ENCODE assay signal across 8 cellular contexts in the genomic region with DNA sequence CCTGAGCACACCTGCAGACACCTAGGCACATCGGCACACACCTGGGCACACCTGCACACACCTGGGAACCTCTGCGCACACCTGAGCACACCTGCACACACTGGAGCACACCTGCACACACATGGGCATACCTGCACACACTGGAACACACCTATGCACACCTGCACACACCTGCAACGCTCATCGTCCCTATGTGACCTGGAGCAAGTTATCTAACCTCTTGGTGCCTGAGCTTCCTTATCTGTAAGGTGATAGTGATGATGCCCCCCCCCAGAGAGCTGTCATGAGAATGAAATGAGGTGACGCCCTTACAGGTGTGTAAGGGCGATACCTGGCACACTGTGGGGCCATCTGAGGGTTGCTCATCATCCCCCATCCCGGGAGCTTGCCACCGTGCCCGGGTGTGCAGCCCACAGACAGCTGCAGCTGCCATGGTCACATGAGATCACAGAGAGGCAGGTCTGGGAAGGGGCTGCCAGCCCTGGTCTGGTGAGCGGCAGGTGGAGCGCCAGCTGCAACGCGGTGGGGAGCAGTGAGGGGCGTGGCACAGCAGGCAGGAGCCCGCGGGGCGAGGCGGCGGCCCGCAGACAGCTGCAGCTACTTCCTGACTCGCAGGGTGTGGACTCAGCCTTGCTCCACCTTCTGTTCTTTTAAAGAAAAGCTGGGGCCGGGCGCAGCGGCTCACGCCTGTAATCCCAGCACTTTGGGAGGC. TPM values are rescaled to one million over a fixed set of nuclear protein-coding genes. Genes with fewer than 3 reads are reported as not detected.
DNase-seq lines count a peak whose midpoint lies in the region; ATAC-seq and TF ChIP-seq lines count a peak whose summit lies in the region.

No MANE protein-coding gene starts in this region.

- no peaks in the 10 kb centered on the region for H3K36me3 ChIP-seq in heart left ventricle
- H3K36me3 ChIP-seq in left ventricle myocardium inferior: no peaks in the 10 kb centered on the region
- no peaks in the 10 kb centered on the region for H3K36me3 ChIP-seq in thymus (ENCODE audit: control insufficient read depth, insufficient read depth)

- ATAC-seq in heart left ventricle: peak in 3 of 4 donors; percentile 47 to 49 (median 48)

- H3K27ac ChIP-seq in heart left ventricle: no peak overlapping the region
- no peak overlapping the region for H3K27ac ChIP-seq in left ventricle myocardium inferior (replicated peaks)
- H3K27ac ChIP-seq in thymus (ENCODE audit: low read depth): peak overlapping the region; percentile 12

- DNase-seq in heart left ventricle (no peak), left ventricle myocardium inferior (no peak), HuH-7 (ENCODE audit: low spot score) (peak; percentile 63), NOMO-1 treated with DMSO at 0.1 percent for 48 hours (lab: John Stamatoyannopoulos, UW; ENCODE audit: unreplicated experiment) (peak; percentile 85), activated T-helper 1 cell treated with Interleukin-2 at 50 U/mL for 16 hours (ENCODE audit: low read depth) (peak; percentile 64), left kidney (ENCODE audit: low read depth, low spot score) (peak; percentile 78), glomerular visceral epithelial cell (ENCODE audit: extremely low spot score) (no peak)

- TF ChIP-seq CTCF in heart left ventricle (IDR thresholded peaks at IDR 0.05) (no peak), left ventricle myocardium inferior (IDR thresholded peaks at IDR 0.05; ENCODE audit: borderline replicate concordance) (no peak)

- no peaks in the 10 kb centered on the region for H3K9me3 ChIP-seq in heart left ventricle
- no peaks in the 10 kb centered on the region for H3K9me3 ChIP-seq in left ventricle myocardium inferior (replicated peaks)
- peaks cover 3% of the 10 kb centered on the region for H3K9me3 ChIP-seq in thymus (ENCODE audit: control insufficient read depth)

- peaks cover 0 to 24% (median 6%) of the 10 kb centered on the region in 12 donors for H3K4me1 ChIP-seq in heart left ventricle
- H3K4me1 ChIP-seq in left ventricle myocardium inferior: peaks cover 24% of the 10 kb centered on the region
- peaks cover 9% of the 10 kb centered on the region for H3K4me1 ChIP-seq in thymus (ENCODE audit: control insufficient read depth, insufficient read depth, low read length)

- no peak for TF ChIP-seq POLR2A in heart left ventricle (IDR thresholded peaks at IDR 0.05)

- intact Hi-C loops in heart left ventricle (cut with DNase I): loop anchor here in 1 of 10 donors (10.0 kb wide), 1 partner anchor 95 kb away; no protein-coding TSS in a partner anchor
- intact Hi-C loops in left ventricle myocardium inferior (cut with micrococcal nuclease): no loop called here

- H3K27me3 ChIP-seq in heart left ventricle (peaks cover 4 to 79% (median 25%) of the 10 kb centered on the region in 9 donors), left ventricle myocardium inferior (ENCODE audit: low read depth) (peaks cover 99% of the 10 kb centered on the region), thymus (ENCODE audit: control insufficient read depth, insufficient read depth) (peaks cover 9% of the 10 kb centered on the region)

- H3K4me3 ChIP-seq in heart left ventricle: peak overlapping the region in 1 of 12 donors; percentile 17
- no peak overlapping the region for H3K4me3 ChIP-seq in left ventricle myocardium inferior
- no peak overlapping the region for H3K4me3 ChIP-seq in thymus (ENCODE audit: low read length)

- 7 to 43% (median 18%) methylated on average over 7 to 25 of the region's 25 CpGs for WGBS in heart left ventricle, 4 donors
- WGBS in thymus: 11% methylated on average over 25 of the region's 25 CpGs

RNA-seq across cellular contexts. Expression of gene FBRSL1, which starts 59.9 kb away (rescaled TPM):
- total RNA-seq in heart left ventricle (10 to 100 TPM; 23.0 to 88.2 (median 45.4) TPM), left ventricle myocardium inferior (66.0 TPM)
- polyA plus RNA-seq in heart left ventricle (10 to 100 TPM; 35.4 to 40.0 TPM), thymus (28.7 TPM)

Comparison
In these comparisons a context has a peak if more than half of its experiments do, and no peak if none do; other contexts are left out.
1. DNase-seq: peak in HuH-7 (single experiment), NOMO-1 treated with DMSO at 0.1 percent for 48 hours (single experiment), activated T-helper 1 cell treated with Interleukin-2 at 50 U/mL for 16 hours (single experiment) and left kidney (single experiment); none in heart left ventricle (0 of 5), left ventricle myocardium inferior (single experiment) and glomerular visceral epithelial cell (single experiment).